ENCODE assay signal across 9 cellular contexts in the genomic region with DNA sequence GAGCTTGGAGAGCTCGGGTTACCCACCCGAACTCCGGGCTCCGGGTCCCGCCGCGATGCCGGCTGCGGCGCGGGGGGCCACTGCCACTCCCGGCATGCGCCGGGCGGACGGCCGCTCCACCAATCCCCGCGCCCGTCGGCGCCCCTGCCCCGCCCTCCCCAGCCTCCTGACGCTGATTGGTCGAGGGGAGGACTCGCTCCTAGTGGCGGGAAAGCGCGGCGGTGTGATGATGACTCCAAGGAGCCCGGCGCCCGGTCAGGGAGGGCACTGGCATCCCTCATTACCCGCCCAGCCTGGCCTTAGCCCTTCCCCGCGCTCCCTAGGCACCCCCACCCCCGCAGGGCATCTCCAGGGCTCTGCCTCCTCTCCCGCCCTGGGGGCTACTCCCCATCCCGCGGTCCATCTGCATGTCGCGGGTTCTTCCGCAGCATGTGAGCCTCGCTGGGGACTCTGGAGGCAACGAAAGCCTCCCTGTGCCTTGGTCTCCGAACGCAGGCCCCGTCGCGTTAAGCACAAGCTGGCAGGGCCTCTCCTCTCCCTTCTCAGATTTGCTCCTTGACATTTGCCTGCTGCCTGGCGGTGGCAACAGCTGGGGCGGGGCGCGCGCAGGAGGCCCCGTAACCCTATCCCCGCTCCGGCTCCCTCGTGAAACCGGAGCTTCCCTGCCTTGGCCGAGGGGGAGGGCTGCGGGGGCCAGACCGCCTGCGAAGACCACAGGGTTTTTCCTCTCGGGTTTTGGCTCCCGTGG. TPM values are rescaled to one million over a fixed set of nuclear protein-coding genes. Genes with fewer than 3 reads are reported as not detected.
A peak's percentile ranks its signal among the peaks of the same experiment; 100 is the strongest.
DNase-seq lines count a peak whose midpoint lies in the region; ATAC-seq and TF ChIP-seq lines count a peak whose summit lies in the region.
"Had no signal": no experiment of that assay in that cellular context is flagged by ENCODE, and none has a peak within 500 bp of the region (broad histone marks: within the 10 kb centered on the region; RNA-seq: fewer than 3 reads in every experiment).

No MANE protein-coding gene starts in this region.

- peak in 13 of 14 donors; percentile 46 to 86 (median 73) for DNase-seq in C1 segment of cervical spinal cord (lab: John Stamatoyannopoulos, UW)
- DNase-seq in NCI-H748 (lab: John Stamatoyannopoulos, UW; ENCODE audit: unreplicated experiment), result peak; percentile 90
- DNase-seq in activated CD4-positive, alpha-beta T cell treated with anti-CD3 and anti-CD28 coated beads, Interleukin-2, amount 50 U/mL, for 4 hours, result peak; percentile 87 to 89
- peak; percentile 83 to 90 (median 88) for DNase-seq in dorsolateral prefrontal cortex
- peak; percentile 88 for DNase-seq in lower lobe of right lung
- DNase-seq in stimulated activated CD4-positive, alpha-beta T cell treated with anti-CD3 and anti-CD28 coated beads, Interleukin-4, amount 100 ng/mL, for 24 hours, result peak; percentile 92

- TF ChIP-seq CTCF in dorsolateral prefrontal cortex (IDR thresholded peaks at IDR 0.05 in 54 of 56, conservative IDR thresholded peaks at IDR 0.05 in 2 of 56; ENCODE audit: low read depth in 1 of 56, partially characterized antibody in 56 of 56), result peak in 41 of 56 donors; percentile 9 to 57 (median 37)
- no peak for TF ChIP-seq CTCF in lower lobe of right lung (IDR thresholded peaks at IDR 0.05)

- H3K27ac ChIP-seq in dorsolateral prefrontal cortex, result peak overlapping the region in 10 of 59 donors; percentile 9 to 71 (median 32)
- no peak overlapping the region for H3K27ac ChIP-seq in lower lobe of right lung

- intact Hi-C loops in dorsolateral prefrontal cortex (cut with DNase I), result loop anchor here in 1 of 2 donors (5.0 kb wide), 2 partner anchors 42 to 62 kb away; no protein-coding TSS in a partner anchor
- intact Hi-C loops in lower lobe of right lung (cut with DNase I), result no loop called here

- H3K9me3 ChIP-seq in lower lobe of right lung, result no peaks in the 10 kb centered on the region

- no peaks in the 10 kb centered on the region for H3K36me3 ChIP-seq in lower lobe of right lung

- H3K4me1 ChIP-seq in lower lobe of right lung, result peaks cover 15% of the 10 kb centered on the region

- H3K27me3 ChIP-seq in dorsolateral prefrontal cortex, result peaks cover 0 to 7% (median 0%) of the 10 kb centered on the region in 45 donors
- H3K27me3 ChIP-seq in lower lobe of right lung (ENCODE audit: low read depth), result peaks cover 10% of the 10 kb centered on the region

- H3K4me3 ChIP-seq in dorsolateral prefrontal cortex (peak overlapping the region; percentile 38 to 93 (median 80)), lower lobe of right lung (peak overlapping the region; percentile 67)

- peak; percentile 81 for ATAC-seq in GM19372 (IDR thresholded peaks at IDR 0.05; ENCODE audit: low read depth, unreplicated experiment)
- peak; percentile 65 for ATAC-seq in HG03571 (IDR thresholded peaks at IDR 0.05; ENCODE audit: unreplicated experiment)
- ATAC-seq in lower lobe of right lung, result peak; percentile 94 to 98

RNA-seq across cellular contexts. Expression of a gene that starts 1.7 kb away (rescaled TPM):
- total RNA-seq in dorsolateral prefrontal cortex (1 to 10 TPM in 62 of 120 experiments, under 1 TPM in 57, not detected in 1; 0.15 to 6.5 (median 1.1) TPM), lower lobe of right lung (0.38 TPM)

RNA-seq across cellular contexts. Expression of a gene that starts 16.4 kb away (rescaled TPM):
- total RNA-seq in dorsolateral prefrontal cortex (100 to 1,000 TPM in 84 of 120 experiments, 10 to 100 TPM in 36; 81.1 to 153 (median 109) TPM), lower lobe of right lung (49.0 TPM)

RNA-seq across cellular contexts. Expression of a gene that starts 33.9 kb away (rescaled TPM):
- total RNA-seq in dorsolateral prefrontal cortex (100 to 1,000 TPM in 87 of 120 experiments, 10 to 100 TPM in 33; 78.8 to 138 (median 104) TPM), lower lobe of right lung (112 TPM)

RNA-seq across cellular contexts. Expression of a gene that starts 45.0 kb away (rescaled TPM):
- total RNA-seq in dorsolateral prefrontal cortex (10 to 100 TPM in 117 of 120 experiments, 1 to 10 TPM in 3; 9.1 to 24.2 (median 15.8) TPM), lower lobe of right lung (18.8 TPM)

RNA-seq across cellular contexts. Expression of a gene that starts 51.8 kb away (rescaled TPM):
- 1 to 10 TPM in 2 of 120 experiments, under 1 TPM in 8, not detected in 110; 0.22 to 1.2 (median 0.42) TPM for total RNA-seq in dorsolateral prefrontal cortex
- total RNA-seq in lower lobe of right lung, result 0.21 TPM
- total RNA-seq: T-helper 2 cell treated with Interferon-gamma antibody and Interleukin-4, amounts not matched to agents 100 ng/mL and 5 ng/mL, for 36 hours had no signal
